In genomic region chr2:49222975-49223528, GRCh38 we compare ENCODE assay signal across 24 cellular contexts.
DNase-seq lines count a peak whose midpoint lies in the region; ATAC-seq and TF ChIP-seq lines count a peak whose summit lies in the region.
"Had no signal": no experiment of that assay in that cellular context is flagged by ENCODE, and none has a peak within 500 bp of the region (broad histone marks: within the 10 kb centered on the region; RNA-seq: fewer than 3 reads in every experiment).

No MANE protein-coding gene starts in this region.

- H3K27me3 Mint-ChIP-seq in naive thymus-derived CD8-positive, alpha-beta T cell = no peaks in the 10 kb centered on the region
- H3K27me3 Mint-ChIP-seq: CD4-positive, alpha-beta T cell; IgD-negative memory B cell had no signal

- H3K4me1 ChIP-seq in right atrium auricular region (peaks cover 0 to 14% of the 10 kb centered on the region in 2 donors), thyroid gland (no peaks in the 10 kb centered on the region)
- H3K4me1 ChIP-seq: BLaER1 treated with 17β-estradiol and CSF1 and Interleukin-3, amounts not matched to agents 10 nM and 100 nM had no signal

- peak; percentile 22 for DNase-seq in left cardiac atrium
- DNase-seq in right atrium auricular region (ENCODE audit: low spot score) = no peak
- peak; percentile 17 for DNase-seq in middle frontal gyrus (ENCODE audit: extremely low spot score, low spot score)
- DNase-seq in thyroid gland = no peak
- DNase-seq in naive thymus-derived CD8-positive, alpha-beta T cell = no peak
- DNase-seq: AML-193; CD4-positive, alpha-beta T cell; GM23248; HFFc6; NCI-H1048; NCI-H1417; NCI-H1694; NCI-H2029 treated with DMSO at 0.1 percent for 48 hours; NCI-H446 treated with DMSO at 0.1 percent for 48 hours; NCI-H526; PC-9; SHP77 had no signal

- TF ChIP-seq CTCF in right atrium auricular region (IDR thresholded peaks at IDR 0.05) (no peak), thyroid gland (IDR thresholded peaks at IDR 0.05) (no peak)

- H3K9me3 Mint-ChIP-seq in naive thymus-derived CD8-positive, alpha-beta T cell = peaks cover 0 to 11% (median 6%) of the 10 kb centered on the region in 9 donors
- H3K9me3 Mint-ChIP-seq: CD4-positive, alpha-beta T cell had no signal

- H3K36me3 ChIP-seq in right atrium auricular region (no peaks in the 10 kb centered on the region), thyroid gland (no peaks in the 10 kb centered on the region)
- H3K36me3 ChIP-seq: BLaER1 treated with 17β-estradiol and CSF1 and Interleukin-3, amounts not matched to agents 10 nM and 100 nM; HAP-1 had no signal

- 50 to 54% methylated on average over 3 of the region's 3 CpGs for WGBS in thyroid gland, 2 donors

- POLR2A ChIA-PET in naive thymus-derived CD8-positive, alpha-beta T cell (lab: Charles Lee) = no interaction called here

- intact Hi-C loops in left cardiac atrium (cut with DNase I) = no loop called here
- intact Hi-C loops in thyroid gland (cut with DNase I) = no loop called here

- H3K27ac ChIP-seq in right atrium auricular region (peak overlapping the region in 1 of 2 donors; percentile 3), angular gyrus (ENCODE audit: low read depth, low read length) (peak overlapping the region; percentile 49), thyroid gland (no peak overlapping the region)
- H3K27ac ChIP-seq: BLaER1 treated with 17β-estradiol and CSF1 and Interleukin-3, amounts not matched to agents 10 nM and 100 nM; GM23248; HL-60; KMS-11; PC-9 had no signal

- peak in 1 of 2 donors; percentile 63 for ATAC-seq in left cardiac atrium
- no peak for ATAC-seq in GM18858 (IDR thresholded peaks at IDR 0.05; ENCODE audit: unreplicated experiment)
- no peak for ATAC-seq in naive thymus-derived CD8-positive, alpha-beta T cell

- no peaks in the 10 kb centered on the region for H3K9me3 ChIP-seq in right atrium auricular region
- no peaks in the 10 kb centered on the region for H3K9me3 ChIP-seq in thyroid gland
- H3K9me3 ChIP-seq: BLaER1 treated with 17β-estradiol and CSF1 and Interleukin-3, amounts not matched to agents 10 nM and 100 nM; HAP-1 had no signal

- TF ChIP-seq POLR2A in thyroid gland (IDR thresholded peaks at IDR 0.05) = no peak

- no peaks in the 10 kb centered on the region for H3K4me1 Mint-ChIP-seq in naive thymus-derived CD8-positive, alpha-beta T cell
- H3K4me1 Mint-ChIP-seq: IgD-negative memory B cell had no signal

- no peak overlapping the region for H3K27ac Mint-ChIP-seq in naive thymus-derived CD8-positive, alpha-beta T cell
- H3K27ac Mint-ChIP-seq: CD4-positive, alpha-beta T cell; HFFc6; IgD-negative memory B cell had no signal

- H3K4me3 Mint-ChIP-seq in naive thymus-derived CD8-positive, alpha-beta T cell = no peak overlapping the region
- H3K4me3 Mint-ChIP-seq: CD4-positive, alpha-beta T cell; HFFc6; IgD-negative memory B cell had no signal

- H3K4me3 ChIP-seq in right atrium auricular region (no peak overlapping the region), thyroid gland (replicated peaks in 1 of 3) (no peak overlapping the region)
- H3K4me3 ChIP-seq: BLaER1 treated with 17β-estradiol and CSF1 and Interleukin-3, amounts not matched to agents 10 nM and 100 nM; GM23248; HAP-1; PC-9 had no signal

- no peaks in the 10 kb centered on the region for H3K27me3 ChIP-seq in right atrium auricular region
- H3K27me3 ChIP-seq in thyroid gland = no peaks in the 10 kb centered on the region
- H3K27me3 ChIP-seq: BLaER1 treated with 17β-estradiol and CSF1 and Interleukin-3, amounts not matched to agents 10 nM and 100 nM had no signal

- H3K36me3 Mint-ChIP-seq in naive thymus-derived CD8-positive, alpha-beta T cell = no peaks in the 10 kb centered on the region
- H3K36me3 Mint-ChIP-seq: IgD-negative memory B cell had no signal

Comparison
In these comparisons a context has a peak if more than half of its experiments do, and no peak if none do; other contexts are left out.
1. DNase-seq: peak in left cardiac atrium (single experiment) and middle frontal gyrus (single experiment); none in right atrium auricular region (single experiment), thyroid gland (0 of 2) and naive thymus-derived CD8-positive, alpha-beta T cell (0 of 10).